19 cellular contexts compared by ENCODE assay signal in the genomic region with DNA sequence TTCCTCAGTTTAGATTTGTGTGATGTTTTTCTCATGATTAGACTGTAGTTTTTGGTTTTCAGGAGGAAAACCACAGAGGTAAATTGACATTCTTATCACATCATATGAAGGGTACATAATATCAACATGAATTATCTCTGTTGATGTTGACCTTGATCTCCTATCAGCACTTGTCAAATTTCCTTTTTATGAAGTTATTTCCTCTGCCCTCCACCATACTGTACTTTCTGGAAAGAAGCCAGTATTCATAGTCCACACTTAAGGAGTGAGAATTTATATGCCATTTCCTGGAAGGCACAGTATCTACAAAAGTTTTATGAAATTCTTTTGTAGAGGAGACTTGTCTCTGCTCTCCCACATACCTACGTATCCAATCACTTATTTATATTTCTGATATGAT.
A peak's percentile ranks its signal among the peaks of the same experiment; 100 is the strongest.
DNase-seq lines count a peak whose midpoint lies in the region; ATAC-seq, FAIRE-seq and TF ChIP-seq lines count a peak whose summit lies in the region.
"Had no signal": no experiment of that assay in that cellular context is flagged by ENCODE, and none has a peak within 500 bp of the region (broad histone marks: within the 10 kb centered on the region; RNA-seq: fewer than 3 reads in every experiment).

No MANE protein-coding gene starts in this region.

- TF ChIP-seq CTCF in endothelial cell of umbilical vein (IDR thresholded peaks at IDR 0.05; ENCODE audit: extremely low read depth in 1 of 2, insufficient read depth in 1 of 2, low read depth in 1 of 2, low read length in 2 of 2) = no peak
- no peak for TF ChIP-seq CTCF in mesothelial cell of epicardium (IDR thresholded peaks at IDR 0.05; ENCODE audit: unreplicated experiment)

- peak overlapping the region in 1 of 3 experiments; percentile 17 for H3K4me3 ChIP-seq in endothelial cell of umbilical vein (replicated peaks in 1 of 3; ENCODE audit: insufficient read depth in 1 of 3, low read depth in 1 of 3, low read length in 3 of 3)
- no peak overlapping the region for H3K4me3 ChIP-seq in HAP-1
- H3K4me3 ChIP-seq: BLaER1, GM23248 had no signal

- H3K27me3 Mint-ChIP-seq in mesothelial cell of epicardium (ENCODE audit: low read depth) = no peaks in the 10 kb centered on the region
- H3K27me3 Mint-ChIP-seq: B cell; CD4-positive, CD25-positive, alpha-beta regulatory T cell had no signal

- no peaks in the 10 kb centered on the region for H3K9me3 ChIP-seq in endothelial cell of umbilical vein (replicated peaks; ENCODE audit: control insufficient read depth, insufficient read depth, low read length)
- H3K9me3 ChIP-seq in HAP-1 = no peaks in the 10 kb centered on the region
- H3K9me3 ChIP-seq: BLaER1, Caco-2 had no signal

- peak overlapping the region; percentile 76 for H3K27ac Mint-ChIP-seq in mesothelial cell of epicardium
- H3K27ac Mint-ChIP-seq: B cell; CD4-positive, CD25-positive, alpha-beta regulatory T cell; CD8-positive, alpha-beta T cell had no signal

- H2AFZ ChIP-seq in endothelial cell of umbilical vein (ENCODE audit: low read depth, low read length) = peak overlapping the region; percentile 66
- H2AFZ ChIP-seq: GM23248 had no signal

- FAIRE-seq in TTC549 (lab: Jason Lieb, UNC) (peak; percentile 81), endothelial cell of umbilical vein (lab: Jason Lieb, UNC) (peak; percentile 86)
- FAIRE-seq: GM12892, H1 had no signal

- H3K79me2 ChIP-seq in endothelial cell of umbilical vein (ENCODE audit: control insufficient read depth, insufficient read depth, low read length) = no peaks in the 10 kb centered on the region

- H3K4me1 ChIP-seq in endothelial cell of umbilical vein (ENCODE audit: control insufficient read depth, extremely low read depth, insufficient read depth, low read length) (peaks cover 25% of the 10 kb centered on the region), HAP-1 (no peaks in the 10 kb centered on the region)
- H3K4me1 ChIP-seq: BLaER1 had no signal

- intact Hi-C loops in endothelial cell of umbilical vein (cut with micrococcal nuclease) = loop anchor here (1.0 to 10.0 kb wide), 6 partner anchors 175 to 697 kb away; no protein-coding TSS in a partner anchor

- peak overlapping the region; percentile 85 for H3K4me2 ChIP-seq in endothelial cell of umbilical vein (ENCODE audit: insufficient read depth, low read length)
- H3K4me2 ChIP-seq: BLaER1 had no signal

- POLR2A ChIA-PET in endothelial cell of umbilical vein (lab: Charles Lee) = no interaction called here

- no peak for ATAC-seq in GM21515 (IDR thresholded peaks at IDR 0.05; ENCODE audit: unreplicated experiment)
- ATAC-seq: CD8-positive, alpha-beta T cell; HCT116 had no signal

- H3K4me1 Mint-ChIP-seq in mesothelial cell of epicardium = peaks cover 12% of the 10 kb centered on the region
- H3K4me1 Mint-ChIP-seq: B cell; CD4-positive, CD25-positive, alpha-beta regulatory T cell had no signal

- CTCF ChIA-PET in endothelial cell of umbilical vein (lab: Charles Lee) = no interaction called here

- peaks cover 29% of the 10 kb centered on the region for H3K9me3 Mint-ChIP-seq in mesothelial cell of epicardium

- DNase-seq in endothelial cell of umbilical vein (ENCODE audit: low read depth, low spot score) (peak; percentile 93), mesothelial cell of epicardium (ENCODE audit: low spot score in 2 of 2, unreplicated experiment in 2 of 2) (no peak), HAP-1 (ENCODE audit: low spot score in 2 of 2) (no peak), middle frontal gyrus (ENCODE audit: extremely low spot score, low spot score) (no peak)
- no peak for DNase-seq in stimulated activated CD4-positive, alpha-beta T cell treated with anti-CD3 and anti-CD28 coated beads, Interleukin-4, amount 100 ng/mL, for 1 hour
- DNase-seq: Caco-2; CD4-positive, CD25-positive, alpha-beta regulatory T cell; CD8-positive, alpha-beta T cell; DMS153; DND-41; GM23248; H7 had no signal

- H3K36me3 Mint-ChIP-seq in mesothelial cell of epicardium = no peaks in the 10 kb centered on the region
- H3K36me3 Mint-ChIP-seq: CD4-positive, CD25-positive, alpha-beta regulatory T cell; CD8-positive, alpha-beta T cell had no signal

- no TSS peak for BruUV-seq in endothelial cell of umbilical vein (replicated peaks; lab: Mats Ljungman, UMichigan)

- in situ Hi-C loops in HAP-1 (cut with MboI; ENCODE audit: low sequenced_read_pairs) = no loop called here

- no peak overlapping the region for H3K4me3 Mint-ChIP-seq in mesothelial cell of epicardium
- H3K4me3 Mint-ChIP-seq: B cell; CD4-positive, CD25-positive, alpha-beta regulatory T cell; CD8-positive, alpha-beta T cell had no signal

- H3K36me3 ChIP-seq in endothelial cell of umbilical vein (ENCODE audit: control insufficient read depth in 2 of 2, extremely low read depth in 1 of 2, insufficient read depth in 2 of 2, low read length in 2 of 2) (no peaks in the 10 kb centered on the region), HAP-1 (replicated peaks) (no peaks in the 10 kb centered on the region)
- H3K36me3 ChIP-seq: BLaER1 had no signal

- H4K20me1 ChIP-seq in endothelial cell of umbilical vein (replicated peaks; ENCODE audit: control insufficient read depth, extremely low read depth, insufficient read depth, low read length) = no peaks in the 10 kb centered on the region
- H4K20me1 ChIP-seq: BLaER1 had no signal

- no peaks in the 10 kb centered on the region for H3K9me1 ChIP-seq in endothelial cell of umbilical vein (replicated peaks; ENCODE audit: control insufficient read depth, extremely low read depth, insufficient read depth, low read length)

- peak; percentile 59 for TF ChIP-seq POLR2A in endothelial cell of umbilical vein (IDR thresholded peaks at IDR 0.05; ENCODE audit: low read depth, low read length)

- H3K27me3 ChIP-seq in endothelial cell of umbilical vein (ENCODE audit: control insufficient read depth in 2 of 2, insufficient read depth in 2 of 2, low read length in 2 of 2) (no peaks in the 10 kb centered on the region), HAP-1 (ENCODE audit: low read depth) (no peaks in the 10 kb centered on the region)
- H3K27me3 ChIP-seq: BLaER1 had no signal

- peak overlapping the region; percentile 77 for H3K27ac ChIP-seq in endothelial cell of umbilical vein (ENCODE audit: insufficient read depth, low read depth, low read length)
- H3K27ac ChIP-seq: BLaER1, GM23248 had no signal

- peak overlapping the region; percentile 42 for H3K9ac ChIP-seq in endothelial cell of umbilical vein (replicated peaks; ENCODE audit: extremely low read depth, insufficient read depth, low read length)
- H3K9ac ChIP-seq: BLaER1, GM23248 had no signal

- dilution Hi-C loops in endothelial cell of umbilical vein (cut with MboI; ENCODE audit: extremely low pct_ligation_motif_present, low sequenced_read_pairs) = no loop called here

TF ChIP-seq in endothelial cell of umbilical vein, 7 proteins besides CTCF, POLR2A, EP300 and RAD21:
- TF ChIP-seq EZH2 (IDR thresholded peaks at IDR 0.05; ENCODE audit: borderline replicate concordance, low read depth, low read length, severe bottlenecking) (no peak), GATA2 (IDR thresholded peaks at IDR 0.05; ENCODE audit: insufficient read depth, insufficient read length, low read depth, low read length) (peak; percentile 98), JUN (IDR thresholded peaks at IDR 0.05; ENCODE audit: borderline replicate concordance, insufficient read depth, insufficient read length, low read depth) (peak; percentile 55), POLR2AphosphoS5 (IDR thresholded peaks at IDR 0.05; ENCODE audit: insufficient read depth, low read depth, low read length) (peak; percentile 65), FOS (IDR thresholded peaks at IDR 0.05; ENCODE audit: borderline replicate concordance, insufficient read depth, low read length) (peak; percentile 44), MYC (IDR thresholded peaks at IDR 0.05; ENCODE audit: low read depth, low read length) (no peak)
- TF ChIP-seq, protein P1, sequence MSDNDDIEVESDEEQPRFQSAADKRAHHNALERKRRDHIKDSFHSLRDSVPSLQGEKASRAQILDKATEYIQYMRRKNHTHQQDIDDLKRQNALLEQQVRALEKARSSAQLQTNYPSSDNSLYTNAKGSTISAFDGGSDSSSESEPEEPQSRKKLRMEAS (IDR thresholded peaks at IDR 0.05; ENCODE audit: insufficient read depth, insufficient read length) = no peak
